In genomic region chrX:150476183-150476699, GRCh38 we compare ENCODE assay signal across 16 cellular contexts.
DNase-seq lines count a peak whose midpoint lies in the region; ATAC-seq and TF ChIP-seq lines count a peak whose summit lies in the region.
"Had no signal": no experiment of that assay in that cellular context is flagged by ENCODE, and none has a peak within 500 bp of the region (broad histone marks: within the 10 kb centered on the region; RNA-seq: fewer than 3 reads in every experiment).

No MANE protein-coding gene starts in this region.

- H3K9me3 Mint-ChIP-seq in Caco-2 (ENCODE audit: unreplicated experiment) (no peaks in the 10 kb centered on the region), immature natural killer cell (no peaks in the 10 kb centered on the region)
- H3K9me3 Mint-ChIP-seq: activated naive CD4-positive, alpha-beta T cell treated with anti-CD3 and anti-CD28 coated beads, Interleukin-2, amount 50 U/mL, for 72 hours; CD8-positive, alpha-beta T cell; WTC11 had no signal

- BruUV-seq in Caco-2 (replicated peaks; lab: Mats Ljungman, UMichigan), result no TSS peak

- no peaks in the 10 kb centered on the region for H3K9me3 ChIP-seq in T-helper 17 cell (ENCODE audit: control insufficient read depth, low read length, poor library complexity, severe bottlenecking)
- no peaks in the 10 kb centered on the region for H3K9me3 ChIP-seq in Caco-2
- H3K9me3 ChIP-seq: left ventricle myocardium inferior, tibial nerve had no signal

- H3K4me1 Mint-ChIP-seq in T-helper 17 cell (peaks cover 18% of the 10 kb centered on the region), Caco-2 (ENCODE audit: low read depth, unreplicated experiment) (no peaks in the 10 kb centered on the region), immature natural killer cell (peaks cover 9 to 17% of the 10 kb centered on the region in 2 donors)

- H3K27ac Mint-ChIP-seq in T-helper 17 cell (peak overlapping the region; percentile 78), Caco-2 (ENCODE audit: unreplicated experiment) (no peak overlapping the region), immature natural killer cell (no peak overlapping the region)
- H3K27ac Mint-ChIP-seq: CD8-positive, alpha-beta T cell; WTC11 had no signal

- intact Hi-C loops in Caco-2 (cut with micrococcal nuclease; ENCODE audit: unreplicated experiment), result no loop called here

- H3K4me3 ChIP-seq in fibroblast of the aortic adventitia (ENCODE audit: low read depth, low read length), result no peak overlapping the region
- no peak overlapping the region for H3K4me3 ChIP-seq in Caco-2 (ENCODE audit: low read depth, low read length)
- H3K4me3 ChIP-seq: left ventricle myocardium inferior, SK-N-MC, tibial nerve had no signal

- CTCF ChIA-PET in Caco-2 (lab: Charles Lee), result no interaction called here

- H3K27me3 Mint-ChIP-seq in T-helper 17 cell (no peaks in the 10 kb centered on the region), Caco-2 (ENCODE audit: insufficient read depth, unreplicated experiment) (peaks cover 9% of the 10 kb centered on the region), immature natural killer cell (ENCODE audit: low read depth in 3 of 3) (peaks cover 0 to 2% (median 0%) of the 10 kb centered on the region in 3 donors)

- POLR2A ChIA-PET in Caco-2 (lab: Charles Lee), result no interaction called here

- TF ChIP-seq CTCF in AG09319 (IDR thresholded peaks at IDR 0.05; ENCODE audit: low read depth, low read length) (no peak), fibroblast of the aortic adventitia (IDR thresholded peaks at IDR 0.05; ENCODE audit: insufficient read depth, low read length) (no peak), Caco-2 (IDR thresholded peaks at IDR 0.05; ENCODE audit: insufficient read depth in 1 of 2, low read depth in 1 of 2, low read length in 1 of 2, severe bottlenecking in 1 of 2, unreplicated experiment in 1 of 2) (no peak)

- ATAC-seq in T-helper 17 cell (no peak), HG03571 (IDR thresholded peaks at IDR 0.05; ENCODE audit: unreplicated experiment) (no peak), GM18868 (IDR thresholded peaks at IDR 0.05; ENCODE audit: unreplicated experiment) (no peak)
- ATAC-seq: activated naive CD4-positive, alpha-beta T cell treated with anti-CD3 and anti-CD28 coated beads, Interleukin-2, amount 50 U/mL, for 72 hours; CD8-positive, alpha-beta T cell; WTC11 had no signal

- H3K4me3 Mint-ChIP-seq in T-helper 17 cell (no peak overlapping the region), Caco-2 (ENCODE audit: unreplicated experiment) (no peak overlapping the region), immature natural killer cell (no peak overlapping the region)
- H3K4me3 Mint-ChIP-seq: CD8-positive, alpha-beta T cell; WTC11 had no signal

- H3K27me3 ChIP-seq in Caco-2 (replicated peaks; ENCODE audit: control insufficient read depth, insufficient read depth, low read length), result no peaks in the 10 kb centered on the region
- H3K27me3 ChIP-seq: tibial nerve had no signal

- H3K4me1 ChIP-seq in Caco-2, result no peaks in the 10 kb centered on the region
- H3K4me1 ChIP-seq: left ventricle myocardium inferior had no signal

- no peaks in the 10 kb centered on the region for H3K36me3 ChIP-seq in Caco-2 (ENCODE audit: control insufficient read depth, insufficient read depth, low read length)
- H3K36me3 ChIP-seq: left ventricle myocardium inferior had no signal

- H3K36me3 Mint-ChIP-seq in T-helper 17 cell (ENCODE audit: low read depth), result no peaks in the 10 kb centered on the region
- H3K36me3 Mint-ChIP-seq in Caco-2 (ENCODE audit: insufficient read depth, unreplicated experiment), result no peaks in the 10 kb centered on the region
- H3K36me3 Mint-ChIP-seq in immature natural killer cell, result no peaks in the 10 kb centered on the region
- H3K36me3 Mint-ChIP-seq: activated naive CD4-positive, alpha-beta T cell treated with anti-CD3 and anti-CD28 coated beads, Interleukin-2, amount 50 U/mL, for 72 hours; CD8-positive, alpha-beta T cell; WTC11 had no signal

- DNase-seq in AG09319 (ENCODE audit: extremely low read depth, low read depth), result peak; percentile 20
- DNase-seq in DMS 273 treated with DMSO at 0.1 percent for 48 hours (lab: John Stamatoyannopoulos, UW), result peak; percentile 71
- DNase-seq in T-helper 17 cell, result no peak
- peak; percentile 77 for DNase-seq in fibroblast of the aortic adventitia (ENCODE audit: low read depth)
- no peak for DNase-seq in Caco-2
- DNase-seq in immature natural killer cell, result no peak
- DNase-seq: CD8-positive, alpha-beta T cell; hypothalamus; left ventricle myocardium inferior; MM.1S had no signal

Comparison
In these comparisons a context has a peak if more than half of its experiments do, and no peak if none do; other contexts are left out.
1. DNase-seq: peak in AG09319 (single experiment), DMS 273 treated with DMSO at 0.1 percent for 48 hours (single experiment) and fibroblast of the aortic adventitia (single experiment); none in T-helper 17 cell (0 of 3), Caco-2 (0 of 2) and immature natural killer cell (0 of 3).